ENCODE assay signal across 11 cellular contexts in genomic region chr13:28582225-28582891, GRCh38.
DNase-seq lines count a peak whose midpoint lies in the region; ATAC-seq lines count a peak whose summit lies in the region.
"Had no signal": no experiment of that assay in that cellular context is flagged by ENCODE, and none has a peak within 500 bp of the region (broad histone marks: within the 10 kb centered on the region; RNA-seq: fewer than 3 reads in every experiment).

No MANE protein-coding gene starts in this region.

- peaks cover 22% of the 10 kb centered on the region for H3K4me1 Mint-ChIP-seq in stimulated activated naive CD8-positive, alpha-beta T cell treated with anti-CD3 and anti-CD28 coated beads, Interleukin-15, Interleukin-2, amounts not matched to agents 100 ng/mL and 50 ng/mL, for 24 hours (ENCODE audit: low read depth)
- H3K4me1 Mint-ChIP-seq: immature natural killer cell had no signal

- H3K27me3 Mint-ChIP-seq in stimulated activated naive CD8-positive, alpha-beta T cell treated with anti-CD3 and anti-CD28 coated beads, Interleukin-15, Interleukin-2, amounts not matched to agents 100 ng/mL and 50 ng/mL, for 24 hours: no peaks in the 10 kb centered on the region

- H3K9me3 Mint-ChIP-seq in activated naive CD4-positive, alpha-beta T cell treated with anti-CD3 and anti-CD28 coated beads, Interleukin-2, amount 50 U/mL, for 72 hours: peaks cover 0 to 5% of the 10 kb centered on the region in 2 donors
- no peaks in the 10 kb centered on the region for H3K9me3 Mint-ChIP-seq in stimulated activated naive CD8-positive, alpha-beta T cell treated with anti-CD3 and anti-CD28 coated beads, Interleukin-15, Interleukin-2, amounts not matched to agents 100 ng/mL and 50 ng/mL, for 24 hours
- H3K9me3 Mint-ChIP-seq: immature natural killer cell, neural crest cell had no signal

- no peaks in the 10 kb centered on the region for H3K36me3 Mint-ChIP-seq in activated naive CD4-positive, alpha-beta T cell treated with anti-CD3 and anti-CD28 coated beads, Interleukin-2, amount 50 U/mL, for 72 hours
- no peaks in the 10 kb centered on the region for H3K36me3 Mint-ChIP-seq in stimulated activated naive CD8-positive, alpha-beta T cell treated with anti-CD3 and anti-CD28 coated beads, Interleukin-15, Interleukin-2, amounts not matched to agents 100 ng/mL and 50 ng/mL, for 24 hours (ENCODE audit: low read depth)
- H3K36me3 Mint-ChIP-seq: immature natural killer cell had no signal

- peak overlapping the region; percentile 20 to 82 for H3K27ac Mint-ChIP-seq in activated naive CD4-positive, alpha-beta T cell treated with anti-CD3 and anti-CD28 coated beads, Interleukin-2, amount 50 U/mL, for 72 hours
- peak overlapping the region; percentile 62 for H3K27ac Mint-ChIP-seq in stimulated activated naive CD8-positive, alpha-beta T cell treated with anti-CD3 and anti-CD28 coated beads, Interleukin-15, Interleukin-2, amounts not matched to agents 100 ng/mL and 50 ng/mL, for 24 hours
- H3K27ac Mint-ChIP-seq: immature natural killer cell had no signal

- DNase-seq in activated naive CD4-positive, alpha-beta T cell treated with anti-CD3 and anti-CD28 coated beads, Interleukin-2, amount 50 U/mL, for 72 hours (ENCODE audit: low spot score in 2 of 2): no peak
- no peak for DNase-seq in activated naive CD4-positive, alpha-beta T cell treated with anti-CD3 and anti-CD28 coated beads, Interleukin-2, amount 50 U/mL, for 16 hours
- DNase-seq in brain pericyte (ENCODE audit: low read depth, low spot score) (peak; percentile 20), NCI-H774 (lab: John Stamatoyannopoulos, UW) (no peak), Kasumi-1 (lab: John Stamatoyannopoulos, UW) (no peak), GM03348 (ENCODE audit: low spot score) (no peak)
- DNase-seq: body of pancreas, immature natural killer cell had no signal

- ATAC-seq in activated naive CD4-positive, alpha-beta T cell treated with anti-CD3 and anti-CD28 coated beads, Interleukin-2, amount 50 U/mL, for 72 hours: peak in 1 of 2 donors; percentile 88
- ATAC-seq in HG02610 (IDR thresholded peaks at IDR 0.05; ENCODE audit: unreplicated experiment): peak; percentile 49
- ATAC-seq: body of pancreas had no signal

- peak overlapping the region; percentile 15 for H3K4me3 Mint-ChIP-seq in stimulated activated naive CD8-positive, alpha-beta T cell treated with anti-CD3 and anti-CD28 coated beads, Interleukin-15, Interleukin-2, amounts not matched to agents 100 ng/mL and 50 ng/mL, for 24 hours
- H3K4me3 Mint-ChIP-seq: immature natural killer cell, neural crest cell had no signal
